Comparison of ENCODE assay signal across 8 cellular contexts in the genomic region with DNA sequence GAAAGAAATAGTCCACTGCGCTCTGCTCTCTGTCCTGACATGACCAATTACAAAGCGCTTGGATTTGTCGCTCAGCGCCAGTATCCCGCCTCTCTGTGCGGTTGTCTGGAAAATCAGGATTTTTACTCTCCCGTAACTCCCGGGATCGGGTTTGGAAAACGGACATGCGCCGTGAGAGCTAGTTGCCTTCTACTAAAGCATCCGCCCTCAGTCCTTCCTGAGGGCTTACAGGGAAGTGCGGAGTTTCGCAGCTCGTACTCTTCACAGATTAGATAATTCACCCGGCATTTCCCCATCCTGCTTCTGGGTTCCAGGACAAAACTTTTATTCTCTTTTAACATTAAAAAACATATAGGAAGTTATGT.
DNase-seq lines count a peak whose midpoint lies in the region; ATAC-seq and TF ChIP-seq lines count a peak whose summit lies in the region.

No MANE protein-coding gene starts in this region.

- peak; percentile 56 for ATAC-seq in HG03439 (IDR thresholded peaks at IDR 0.05; ENCODE audit: unreplicated experiment)

- peak; percentile 92 to 94 for DNase-seq in AML-193 (lab: John Stamatoyannopoulos, UW)
- DNase-seq in NCI-H510A treated with DMSO at 0.1 percent for 48 hours (lab: John Stamatoyannopoulos, UW): peak; percentile 99
- peak; percentile 82 for DNase-seq in activated CD4-positive, alpha-beta T cell treated with anti-CD3 and anti-CD28 coated beads for 48 hours
- peak; percentile 100 for DNase-seq in dedifferentiated amniotic fluid mesenchymal stem cell (ENCODE audit: extremely low spot score)
- DNase-seq in left kidney (ENCODE audit: low read depth, low spot score): peak; percentile 99
- peak; percentile 81 for DNase-seq in stimulated activated CD4-positive, alpha-beta T cell treated with anti-CD3 and anti-CD28 coated beads, Interleukin-1b, Interleukin-23, amount 100 ng/mL, for 48 hours

- peak; percentile 87 for TF ChIP-seq POLR2A in GM19099 (IDR thresholded peaks at IDR 0.05; ENCODE audit: extremely low read depth, insufficient read length, low read depth)

Comparison
In these comparisons a context has a peak if more than half of its experiments do, and no peak if none do; other contexts are left out.
1. Peak in every context shown above with its lines: DNase-seq and ATAC-seq.